ENCODE assay signal across 1 cellular context in the genomic region with DNA sequence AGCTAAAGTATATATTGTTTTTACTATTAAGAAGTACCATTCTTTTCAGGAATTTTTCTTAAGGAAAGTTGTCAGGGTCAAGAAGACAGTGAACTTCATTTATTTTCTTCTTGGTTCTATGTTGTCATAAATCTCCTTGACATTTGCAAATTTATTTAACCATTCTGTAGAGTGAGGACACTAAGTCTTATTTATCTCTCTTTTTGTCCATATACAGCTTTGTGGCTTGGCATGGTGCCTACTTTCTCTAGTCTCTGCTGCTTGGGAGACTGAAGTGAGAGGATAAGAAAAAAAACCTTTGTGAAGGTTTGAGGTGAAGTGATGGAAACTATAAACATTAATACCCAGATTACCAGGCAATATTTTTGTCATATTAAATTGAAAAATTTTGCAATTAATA.
TF ChIP-seq lines count a peak whose summit lies in the region.

No MANE protein-coding gene starts in this region.

TF ChIP-seq in IMR-90, 13 proteins besides CTCF, POLR2A, EP300 and RAD21 (continued from another document):
- no peak for TF ChIP-seq MAZ (IDR thresholded peaks at IDR 0.05; ENCODE audit: borderline replicate concordance, low read depth, low read length)
- no peak for TF ChIP-seq RCOR1 (IDR thresholded peaks at IDR 0.05; ENCODE audit: insufficient replicate concordance, low read length)
- TF ChIP-seq, protein P1, sequence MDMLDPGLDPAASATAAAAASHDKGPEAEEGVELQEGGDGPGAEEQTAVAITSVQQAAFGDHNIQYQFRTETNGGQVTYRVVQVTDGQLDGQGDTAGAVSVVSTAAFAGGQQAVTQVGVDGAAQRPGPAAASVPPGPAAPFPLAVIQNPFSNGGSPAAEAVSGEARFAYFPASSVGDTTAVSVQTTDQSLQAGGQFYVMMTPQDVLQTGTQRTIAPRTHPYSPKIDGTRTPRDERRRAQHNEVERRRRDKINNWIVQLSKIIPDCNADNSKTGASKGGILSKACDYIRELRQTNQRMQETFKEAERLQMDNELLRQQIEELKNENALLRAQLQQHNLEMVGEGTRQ (IDR thresholded peaks at IDR 0.05; ENCODE audit: low read depth, low read length) = no peak
- TF ChIP-seq, protein P2, sequence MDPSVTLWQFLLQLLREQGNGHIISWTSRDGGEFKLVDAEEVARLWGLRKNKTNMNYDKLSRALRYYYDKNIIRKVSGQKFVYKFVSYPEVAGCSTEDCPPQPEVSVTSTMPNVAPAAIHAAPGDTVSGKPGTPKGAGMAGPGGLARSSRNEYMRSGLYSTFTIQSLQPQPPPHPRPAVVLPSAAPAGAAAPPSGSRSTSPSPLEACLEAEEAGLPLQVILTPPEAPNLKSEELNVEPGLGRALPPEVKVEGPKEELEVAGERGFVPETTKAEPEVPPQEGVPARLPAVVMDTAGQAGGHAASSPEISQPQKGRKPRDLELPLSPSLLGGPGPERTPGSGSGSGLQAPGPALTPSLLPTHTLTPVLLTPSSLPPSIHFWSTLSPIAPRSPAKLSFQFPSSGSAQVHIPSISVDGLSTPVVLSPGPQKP (IDR thresholded peaks at IDR 0.05; ENCODE audit: borderline replicate concordance, low read depth, low read length) = no peak
- no peak for TF ChIP-seq NFE2L2 (IDR thresholded peaks at IDR 0.05; ENCODE audit: low read depth, low read length)
- TF ChIP-seq CEBPB (IDR thresholded peaks at IDR 0.05; ENCODE audit: low read depth, low read length) = no peak
- TF ChIP-seq CHD1 (IDR thresholded peaks at IDR 0.05; ENCODE audit: low read depth, low read length) = no peak
- TF ChIP-seq FOS (IDR thresholded peaks at IDR 0.05; ENCODE audit: low read depth, low read length) = no peak
- no peak for TF ChIP-seq RFX5 (IDR thresholded peaks at IDR 0.05; ENCODE audit: low read depth, low read length)
- no peak for TF ChIP-seq BHLHE40 (IDR thresholded peaks at IDR 0.05; ENCODE audit: low read depth, low read length)
